ENCODE assay signal across 1 cellular context in the genomic region with DNA sequence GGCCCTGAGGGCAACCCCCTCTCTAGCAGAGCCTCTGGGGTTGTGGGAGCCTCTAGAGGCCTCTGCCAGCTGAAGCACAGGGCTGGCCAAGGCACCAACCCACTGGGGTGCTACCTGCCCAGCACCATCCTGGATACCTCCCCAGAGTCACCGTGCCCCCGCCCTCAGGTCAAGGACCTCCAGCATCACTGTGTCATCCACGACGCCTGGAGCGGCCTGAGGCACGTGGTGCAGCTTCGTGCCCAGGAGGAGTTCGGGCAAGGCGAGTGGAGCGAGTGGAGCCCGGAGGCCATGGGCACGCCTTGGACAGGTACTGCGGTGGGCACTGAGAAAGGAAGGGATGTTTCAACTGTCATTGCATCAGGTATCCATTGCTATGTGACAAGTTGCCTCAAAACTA.
TF ChIP-seq lines count a peak whose summit lies in the region.

No MANE protein-coding gene starts in this region.

TF ChIP-seq in H1, 55 proteins besides CTCF, POLR2A, EP300 and RAD21:
- TF ChIP-seq CHD1 (IDR thresholded peaks at IDR 0.05; ENCODE audit: low read depth, low read length) = no peak
- no peak for TF ChIP-seq JUND (IDR thresholded peaks at IDR 0.05; ENCODE audit: low read length)
- TF ChIP-seq TBP (IDR thresholded peaks at IDR 0.05; ENCODE audit: low read depth, low read length) = no peak
- no peak for TF ChIP-seq BACH1 (IDR thresholded peaks at IDR 0.05; ENCODE audit: low read length)
- no peak for TF ChIP-seq KDM5A (IDR thresholded peaks at IDR 0.05; ENCODE audit: low read length)
- TF ChIP-seq BRCA1 (IDR thresholded peaks at IDR 0.05; ENCODE audit: low read depth, low read length) = no peak
- TF ChIP-seq SIX5 (IDR thresholded peaks at IDR 0.05; ENCODE audit: low read depth, low read length) = no peak
- TF ChIP-seq HDAC2 (IDR thresholded peaks at IDR 0.05; ENCODE audit: borderline replicate concordance in 1 of 2, low read depth in 2 of 2, low read length in 2 of 2) = no peak
- TF ChIP-seq HDAC6 (IDR thresholded peaks at IDR 0.05; ENCODE audit: low read depth, low read length) = no peak
- no peak for TF ChIP-seq BCL11A (IDR thresholded peaks at IDR 0.05; ENCODE audit: low read depth in 2 of 2, low read length in 2 of 2)
